8 cellular contexts compared by ENCODE assay signal in the genomic region with DNA sequence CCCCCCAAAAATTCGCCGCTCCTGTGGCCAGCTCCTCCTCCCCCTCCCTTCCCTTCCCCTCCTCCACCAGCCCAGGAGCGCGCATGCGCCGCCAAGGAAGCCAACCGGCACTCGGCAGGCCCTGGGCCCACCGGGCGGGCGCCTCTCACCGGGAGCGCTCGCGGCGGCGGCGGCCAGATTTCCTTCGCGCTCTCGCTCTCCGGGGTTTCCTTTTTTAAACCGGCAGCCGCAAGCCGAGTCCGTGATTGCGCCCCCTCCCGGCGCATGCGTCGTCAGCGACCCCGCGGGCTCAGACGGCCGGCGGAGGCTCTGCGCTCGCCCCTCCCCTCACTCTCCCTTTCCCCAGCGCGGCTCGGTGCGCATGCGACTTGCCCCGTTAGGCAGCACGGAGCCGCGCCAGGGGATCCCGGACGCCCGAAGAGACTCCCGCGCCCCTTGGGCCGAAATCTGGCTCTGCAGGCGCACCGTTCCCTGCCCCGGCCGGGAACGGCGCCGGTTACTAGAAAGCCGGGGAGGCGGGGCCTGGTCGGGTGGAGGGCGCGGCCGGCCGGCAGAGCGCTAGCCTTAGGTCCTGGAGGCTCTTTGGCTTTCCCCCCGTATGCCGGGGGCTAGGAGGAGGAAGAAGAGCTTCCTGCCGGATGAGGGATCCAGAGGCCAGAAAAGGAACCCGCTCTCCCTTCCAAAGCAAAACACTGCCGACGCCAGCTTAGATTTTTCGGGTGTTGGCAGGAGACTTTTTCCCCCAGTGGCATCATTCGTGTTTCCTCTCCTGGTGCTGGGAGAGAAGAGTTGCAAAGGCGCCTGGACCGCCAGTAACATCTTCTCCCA. TPM values are rescaled to one million over a fixed set of nuclear protein-coding genes. Genes with fewer than 3 reads are reported as not detected.
DNase-seq lines count a peak whose midpoint lies in the region; FAIRE-seq and TF ChIP-seq lines count a peak whose summit lies in the region.

A gene with protein sequence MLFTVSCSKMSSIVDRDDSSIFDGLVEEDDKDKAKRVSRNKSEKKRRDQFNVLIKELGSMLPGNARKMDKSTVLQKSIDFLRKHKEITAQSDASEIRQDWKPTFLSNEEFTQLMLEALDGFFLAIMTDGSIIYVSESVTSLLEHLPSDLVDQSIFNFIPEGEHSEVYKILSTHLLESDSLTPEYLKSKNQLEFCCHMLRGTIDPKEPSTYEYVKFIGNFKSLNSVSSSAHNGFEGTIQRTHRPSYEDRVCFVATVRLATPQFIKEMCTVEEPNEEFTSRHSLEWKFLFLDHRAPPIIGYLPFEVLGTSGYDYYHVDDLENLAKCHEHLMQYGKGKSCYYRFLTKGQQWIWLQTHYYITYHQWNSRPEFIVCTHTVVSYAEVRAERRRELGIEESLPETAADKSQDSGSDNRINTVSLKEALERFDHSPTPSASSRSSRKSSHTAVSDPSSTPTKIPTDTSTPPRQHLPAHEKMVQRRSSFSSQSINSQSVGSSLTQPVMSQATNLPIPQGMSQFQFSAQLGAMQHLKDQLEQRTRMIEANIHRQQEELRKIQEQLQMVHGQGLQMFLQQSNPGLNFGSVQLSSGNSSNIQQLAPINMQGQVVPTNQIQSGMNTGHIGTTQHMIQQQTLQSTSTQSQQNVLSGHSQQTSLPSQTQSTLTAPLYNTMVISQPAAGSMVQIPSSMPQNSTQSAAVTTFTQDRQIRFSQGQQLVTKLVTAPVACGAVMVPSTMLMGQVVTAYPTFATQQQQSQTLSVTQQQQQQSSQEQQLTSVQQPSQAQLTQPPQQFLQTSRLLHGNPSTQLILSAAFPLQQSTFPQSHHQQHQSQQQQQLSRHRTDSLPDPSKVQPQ (minus strand): TSS at position 277 of the 828 bp plus-strand sequence. CDS start 64,124 bp downstream, outside the sequence.

- H3K9me3 ChIP-seq in HAP-1 (no peaks in the 10 kb centered on the region), MG63 (no peaks in the 10 kb centered on the region), SJCRH30 (replicated peaks) (no peaks in the 10 kb centered on the region), neutrophil (no peaks in the 10 kb centered on the region)

- H3K27me3 ChIP-seq in HAP-1 (ENCODE audit: low read depth) = no peaks in the 10 kb centered on the region
- H3K27me3 ChIP-seq in MG63 = no peaks in the 10 kb centered on the region
- no peaks in the 10 kb centered on the region for H3K27me3 ChIP-seq in SJCRH30
- H3K27me3 ChIP-seq in neutrophil = peaks cover 86% of the 10 kb centered on the region

- H3K4me3 ChIP-seq in HAP-1 = peak within 1 kb of the TSS; percentile 81
- H3K4me3 ChIP-seq in MG63 = peak within 1 kb of the TSS; percentile 78
- peak within 1 kb of the TSS; percentile 71 for H3K4me3 ChIP-seq in SJCRH30
- peak within 1 kb of the TSS; percentile 69 to 90 for H3K4me3 ChIP-seq in neutrophil (ENCODE audit: low read depth in 1 of 2, low read length in 1 of 2)

- TF ChIP-seq CTCF in neutrophil (IDR thresholded peaks at IDR 0.05) = peak; percentile 47

- peak; percentile 94 for DNase-seq in GM03348 (ENCODE audit: low spot score)
- DNase-seq in HAP-1 (ENCODE audit: low spot score in 2 of 2) = peak; percentile 83 to 91
- peak; percentile 79 for DNase-seq in MG63
- peak; percentile 93 to 94 for DNase-seq in SJCRH30
- peak; percentile 86 for DNase-seq in activated naive CD4-positive, alpha-beta T cell treated with Interleukin-2 at 50 U/mL for 16 hours
- DNase-seq in frontal cortex (ENCODE audit: low spot score in 2 of 2) = peak; percentile 80 to 84
- peak; percentile 41 to 95 (median 81) for DNase-seq in substantia nigra (lab: John Stamatoyannopoulos, UW)

- no peak for FAIRE-seq in frontal cortex (lab: Jason Lieb, UNC)

- in situ Hi-C loops in HAP-1 (cut with MboI; ENCODE audit: low sequenced_read_pairs) = no loop called here

- H3K27ac ChIP-seq in SJCRH30 (peak within 1 kb of the TSS; percentile 86), neutrophil (peak within 1 kb of the TSS; percentile 26), substantia nigra (ENCODE audit: low read depth, low read length, poor library complexity, severe bottlenecking) (peak within 1 kb of the TSS; percentile 93)

- H3K36me3 ChIP-seq in HAP-1 (replicated peaks) (no peaks in the 10 kb centered on the region), MG63 (no peaks in the 10 kb centered on the region), SJCRH30 (no peaks in the 10 kb centered on the region; the same call in 1 of the 2 replicates), neutrophil (no peaks in the 10 kb centered on the region)

- H3K4me1 ChIP-seq in HAP-1 (peaks cover 14% of the 10 kb centered on the region), SJCRH30 (peaks cover 11% of the 10 kb centered on the region), neutrophil (ENCODE audit: control insufficient read depth in 1 of 2, insufficient read depth in 1 of 2, low read depth in 1 of 2, low read length in 1 of 2) (peaks cover 12 to 14% of the 10 kb centered on the region in 2 experiments)

RNA-seq across cellular contexts. Expression of the gene that starts here (rescaled TPM):
- 8.1 and 21.4 TPM in 2 replicates for total RNA-seq in MG63 (2014; rRNA removed; shearing (Covaris generic); ENCODE audit: low replicate concordance)
- 34.0 and 36.6 TPM in 2 replicates for total RNA-seq in SJCRH30 (2014; rRNA removed; shearing (Covaris generic))
- 27.3 TPM for total RNA-seq in frontal cortex

Comparison
In these comparisons a context has a peak if more than half of its experiments do, and no peak if none do; other contexts are left out.
1. Peak in every context shown above with its lines: DNase-seq, H3K4me3 ChIP-seq and H3K27ac ChIP-seq.
2. H3K27ac ChIP-seq: peak in every context shown above with its lines; median percentile 93 in substantia nigra; 86 in SJCRH30; 26 in neutrophil.